ENCODE assay signal across 10 cellular contexts in the genomic region with DNA sequence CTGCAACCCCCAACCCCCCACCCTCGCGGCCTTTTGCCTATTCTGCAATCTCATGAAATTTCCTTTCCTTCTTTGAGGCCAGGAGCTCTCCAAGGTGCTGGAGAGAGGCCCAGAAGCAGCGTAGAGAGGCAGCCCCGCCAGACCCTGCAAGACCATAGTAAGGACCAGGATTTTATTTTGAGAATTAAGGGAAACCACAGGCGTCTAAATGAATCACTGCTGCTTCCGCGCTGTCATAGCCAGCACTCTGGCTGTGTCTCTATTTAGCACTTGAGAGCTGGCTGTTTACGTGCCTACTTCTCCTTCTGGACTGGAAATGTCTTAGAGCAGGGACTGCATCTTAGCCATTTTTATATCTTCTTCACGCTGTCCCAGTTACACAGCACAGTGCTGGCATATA. TPM values are rescaled to one million over a fixed set of nuclear protein-coding genes. Genes with fewer than 3 reads are reported as not detected.
DNase-seq lines count a peak whose midpoint lies in the region; ATAC-seq and TF ChIP-seq lines count a peak whose summit lies in the region.
"Had no signal": no experiment of that assay in that cellular context is flagged by ENCODE, and none has a peak within 500 bp of the region (broad histone marks: within the 10 kb centered on the region; RNA-seq: fewer than 3 reads in every experiment).

No MANE protein-coding gene starts in this region.

- DNase-seq in EL (peak; percentile 2), Karpas-422 (peak; percentile 69), adipocyte (ENCODE audit: low read depth) (peak; percentile 13), mucosa of descending colon (peak in 2 of 3 donors; percentile 28 to 32), spleen (no peak), heart right ventricle (no peak), tibial nerve (ENCODE audit: low spot score in 2 of 2) (no peak)

- ATAC-seq in mucosa of descending colon (no peak), HG02938 (IDR thresholded peaks at IDR 0.05; ENCODE audit: unreplicated experiment) (no peak), heart right ventricle (no peak)
- ATAC-seq: stimulated activated effector memory CD8-positive, alpha-beta T cell treated with anti-CD3 and anti-CD28 coated beads, Interleukin-12 subunit alpha, Interleukin-12 subunit beta, amount 100 ng/mL, for 72 hours had no signal

- no peak for TF ChIP-seq CTCF in mucosa of descending colon (IDR thresholded peaks at IDR 0.05)
- no peak for TF ChIP-seq CTCF in spleen (IDR thresholded peaks at IDR 0.05 in 8 of 11, conservative IDR thresholded peaks at IDR 0.05 in 3 of 11)
- TF ChIP-seq CTCF in heart right ventricle (IDR thresholded peaks at IDR 0.05) = no peak
- TF ChIP-seq CTCF in tibial nerve (IDR thresholded peaks at IDR 0.05) = no peak

- TF ChIP-seq POLR2A in spleen (IDR thresholded peaks at IDR 0.05) = no peak
- TF ChIP-seq POLR2A in tibial nerve (IDR thresholded peaks at IDR 0.05) = no peak

- H3K4me2 ChIP-seq in Karpas-422 (ENCODE audit: low read depth, low read length, poor library complexity, severe bottlenecking) = no peak overlapping the region

- no peaks in the 10 kb centered on the region for H3K36me3 ChIP-seq in Karpas-422 (ENCODE audit: insufficient read depth, low read length)
- H3K36me3 ChIP-seq in adipocyte (ENCODE audit: control insufficient read depth, insufficient read depth, low read length, severe bottlenecking) = no peaks in the 10 kb centered on the region
- no peaks in the 10 kb centered on the region for H3K36me3 ChIP-seq in mucosa of descending colon (ENCODE audit: low read depth)
- no peaks in the 10 kb centered on the region for H3K36me3 ChIP-seq in spleen
- H3K36me3 ChIP-seq in heart right ventricle = no peaks in the 10 kb centered on the region
- H3K36me3 ChIP-seq in tibial nerve = no peaks in the 10 kb centered on the region

- H3K4me3 ChIP-seq in Karpas-422 (ENCODE audit: low read length) (no peak overlapping the region), adipocyte (ENCODE audit: low read length) (no peak overlapping the region), mucosa of descending colon (no peak overlapping the region), spleen (no peak overlapping the region), heart right ventricle (no peak overlapping the region), tibial nerve (no peak overlapping the region)

- 9 to 17% (median 12%) methylated on average over 9 of the region's 9 CpGs for WGBS in spleen, 5 donors
- 21 to 27% methylated on average over 9 of the region's 9 CpGs for WGBS in heart right ventricle, 2 donors
- 25 to 27% methylated on average over 9 of the region's 9 CpGs for WGBS in tibial nerve, 2 donors

- no peak overlapping the region for H2AFZ ChIP-seq in Karpas-422 (ENCODE audit: low read length)

- H3K79me2 ChIP-seq in Karpas-422 (ENCODE audit: low read length) = no peaks in the 10 kb centered on the region

- H3K27me3 ChIP-seq in Karpas-422 (ENCODE audit: low read length) (no peaks in the 10 kb centered on the region), adipocyte (replicated peaks; ENCODE audit: control insufficient read depth, insufficient read depth, low read length) (peaks cover 42% of the 10 kb centered on the region), spleen (replicated peaks in 1 of 7) (peaks cover 0 to 29% (median 0%) of the 10 kb centered on the region in 7 donors), heart right ventricle (peaks cover 0 to 35% (median 17%) of the 10 kb centered on the region in 7 donors), tibial nerve (no peaks in the 10 kb centered on the region)

- H3K9ac ChIP-seq in Karpas-422 (ENCODE audit: low read length) (no peak overlapping the region), adipocyte (ENCODE audit: low read length) (no peak overlapping the region)

- no peaks in the 10 kb centered on the region for H4K20me1 ChIP-seq in Karpas-422 (ENCODE audit: insufficient read depth, low read depth, low read length)

- no peaks in the 10 kb centered on the region for H3K9me2 ChIP-seq in Karpas-422 (replicated peaks; ENCODE audit: insufficient read depth, low read length)

- H3K4me1 ChIP-seq in Karpas-422 (ENCODE audit: low read length) (no peaks in the 10 kb centered on the region), adipocyte (ENCODE audit: control insufficient read depth, insufficient read depth, low read length) (no peaks in the 10 kb centered on the region), mucosa of descending colon (ENCODE audit: low read depth) (no peaks in the 10 kb centered on the region), spleen (no peaks in the 10 kb centered on the region), heart right ventricle (no peaks in the 10 kb centered on the region), tibial nerve (peaks cover 0 to 5% (median 0%) of the 10 kb centered on the region in 4 donors)

- intact Hi-C loops in mucosa of descending colon (cut with DNase I, micrococcal nuclease) = loop anchor here (5.0 to 10.0 kb wide), 3 partner anchors 267 to 1109 kb away; no protein-coding TSS in a partner anchor
- intact Hi-C loops in spleen (cut with DNase I; ENCODE audit: low total_unique reads) = loop anchor here (5.0 kb wide), 2 partner anchors 1062 to 1107 kb away; no protein-coding TSS in a partner anchor
- intact Hi-C loops in heart right ventricle (cut with DNase I) = loop anchor here in 9 of 10 donors (5.0 to 10.0 kb wide), 12 partner anchors 267 to 1112 kb away; no protein-coding TSS in a partner anchor

- H3K27ac ChIP-seq in Karpas-422 (ENCODE audit: low read length) = no peak overlapping the region
- H3K27ac ChIP-seq in spleen = no peak overlapping the region
- H3K27ac ChIP-seq in heart right ventricle = no peak overlapping the region
- no peak overlapping the region for H3K27ac ChIP-seq in tibial nerve
- H3K27ac ChIP-seq: VCaP had no signal

- no peak for TF ChIP-seq EP300 in tibial nerve (IDR thresholded peaks at IDR 0.05)

- no peaks in the 10 kb centered on the region for H3K9me3 ChIP-seq in Karpas-422 (ENCODE audit: low read length)
- no peaks in the 10 kb centered on the region for H3K9me3 ChIP-seq in adipocyte (ENCODE audit: control insufficient read depth, low read length)
- no peaks in the 10 kb centered on the region for H3K9me3 ChIP-seq in mucosa of descending colon
- H3K9me3 ChIP-seq in spleen = no peaks in the 10 kb centered on the region
- H3K9me3 ChIP-seq in heart right ventricle = no peaks in the 10 kb centered on the region
- no peaks in the 10 kb centered on the region for H3K9me3 ChIP-seq in tibial nerve

RNA-seq across cellular contexts. Expression of a gene that starts 37.5 kb away (rescaled TPM):
- total RNA-seq in Karpas-422 (2014; rRNA removed; shearing (Covaris generic); ENCODE audit: low replicate concordance) = not detected in 2 replicates
- 1 to 10 TPM in 2 of 3 donors, under 1 TPM in 1; 0.55 to 7.6 (median 1.1) TPM for total RNA-seq in mucosa of descending colon
- not detected for total RNA-seq in spleen
- under 1 TPM in 1 of 3 donors, not detected in 2; 0.02 TPM for polyA plus RNA-seq in spleen
- not detected for total RNA-seq in heart right ventricle
- polyA plus RNA-seq in heart right ventricle = not detected
- total RNA-seq in tibial nerve = not detected

Comparison
In these comparisons a context has a peak if more than half of its experiments do, and no peak if none do; other contexts are left out.
1. DNase-seq: peak in EL (single experiment), Karpas-422 (single experiment), adipocyte (single experiment) and mucosa of descending colon (2 of 3); none in spleen (single experiment), heart right ventricle (0 of 2) and tibial nerve (0 of 2).